Comparison of ENCODE assay signal across 8 cellular contexts in genomic region chr5:74326571-74327338, GRCh38.
DNase-seq lines count a peak whose midpoint lies in the region; ATAC-seq and TF ChIP-seq lines count a peak whose summit lies in the region.

No MANE protein-coding gene starts in this region.

- no peak overlapping the region for H2AFZ ChIP-seq in hepatocyte

- H3K27me3 ChIP-seq in hepatocyte = no peaks in the 10 kb centered on the region

- H3K4me3 ChIP-seq in hepatocyte = no peak overlapping the region

- TF ChIP-seq CTCF in hepatocyte (IDR thresholded peaks at IDR 0.05; ENCODE audit: poor library complexity) = no peak

- no peaks in the 10 kb centered on the region for H3K36me3 ChIP-seq in hepatocyte (replicated peaks; ENCODE audit: insufficient read depth, low read depth)

- H3K79me2 ChIP-seq in hepatocyte = no peaks in the 10 kb centered on the region

- peak overlapping the region; percentile 11 for H3K4me2 ChIP-seq in hepatocyte

- peak; percentile 5 for DNase-seq in NCI-H2107 (lab: John Stamatoyannopoulos, UW)
- no peak for DNase-seq in NCI-H2107 treated with DMSO at 0.1 percent for 48 hours (lab: John Stamatoyannopoulos, UW; ENCODE audit: unreplicated experiment)
- DNase-seq in NCI-H2227 (lab: John Stamatoyannopoulos, UW; ENCODE audit: unreplicated experiment) = peak; percentile 41
- DNase-seq in activated T-cell treated with anti-CD3 and anti-CD28 coated beads for 1 hour (ENCODE audit: low read depth) = peak; percentile 2
- peak; percentile 92 for DNase-seq in hepatocyte (ENCODE audit: low spot score)
- DNase-seq in stimulated activated CD8-positive, alpha-beta memory T cell treated with anti-CD3 and anti-CD28 coated beads, Interleukin-2, amount 100 ng/mL, for 48 hours (ENCODE audit: low read depth in 2 of 2) = peak; percentile 51 to 58
- no peak for DNase-seq in COLO668 (lab: John Stamatoyannopoulos, UW; ENCODE audit: unreplicated experiment)

- H3K9me3 ChIP-seq in hepatocyte (ENCODE audit: low read depth) = no peaks in the 10 kb centered on the region

- ATAC-seq in HG02678 (IDR thresholded peaks at IDR 0.05; ENCODE audit: unreplicated experiment) = peak; percentile 88

- H3K9me2 ChIP-seq in hepatocyte (replicated peaks; ENCODE audit: insufficient read depth) = no peaks in the 10 kb centered on the region

- H3K27ac ChIP-seq in hepatocyte = peak overlapping the region; percentile 89

- 46% methylated on average over 6 of the region's 6 CpGs for WGBS in hepatocyte (ENCODE audit: low lambda C conversion rate, missing lambda C conversion rate)

- no peaks in the 10 kb centered on the region for H4K20me1 ChIP-seq in hepatocyte (ENCODE audit: insufficient read depth, poor library complexity, severe bottlenecking)

- H3K4me1 ChIP-seq in hepatocyte (ENCODE audit: insufficient read depth) = peaks cover 23% of the 10 kb centered on the region

Comparison
In these comparisons a context has a peak if more than half of its experiments do, and no peak if none do; other contexts are left out.
1. DNase-seq: peak in NCI-H2107 (single experiment), NCI-H2227 (single experiment), activated T-cell treated with anti-CD3 and anti-CD28 coated beads for 1 hour (single experiment), hepatocyte (single experiment) and stimulated activated CD8-positive, alpha-beta memory T cell treated with anti-CD3 and anti-CD28 coated beads, Interleukin-2, amount 100 ng/mL, for 48 hours (2 of 2); none in NCI-H2107 treated with DMSO at 0.1 percent for 48 hours (single experiment) and COLO668 (single experiment).